Comparison of ENCODE assay signal across 9 cellular contexts in the genomic region with DNA sequence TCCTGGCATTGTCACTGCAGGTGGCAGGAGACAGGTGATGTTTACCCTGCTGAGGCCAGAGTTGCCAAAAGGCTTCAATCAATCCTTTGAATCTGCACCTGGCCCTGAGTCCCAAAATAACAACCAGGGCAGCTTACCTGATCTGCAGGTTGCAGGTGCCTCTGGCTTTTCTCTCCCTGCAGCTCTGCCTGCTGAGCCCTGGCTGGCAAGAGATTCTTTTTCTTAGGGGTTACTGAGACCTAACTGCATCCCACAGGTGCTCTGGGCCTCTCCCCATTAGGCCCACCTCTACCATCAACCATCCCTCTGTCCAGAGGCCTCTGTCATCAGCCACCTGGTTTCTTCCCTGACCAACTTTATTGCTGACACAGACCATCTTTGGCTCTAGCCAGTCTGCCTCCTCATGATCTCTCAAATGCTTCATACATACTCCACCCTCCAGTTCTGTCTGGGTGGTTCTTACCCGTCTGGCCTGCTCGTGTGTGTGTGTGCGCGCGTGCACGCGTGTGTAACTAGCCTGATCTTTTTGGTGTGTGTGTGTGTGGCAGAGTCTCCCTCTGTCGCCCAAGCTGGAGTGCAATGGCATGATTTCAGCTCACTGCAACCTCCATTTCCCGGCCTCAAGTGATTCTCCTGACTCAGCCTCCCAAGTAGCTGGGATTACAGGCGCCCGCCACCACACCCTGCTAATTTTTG. TPM values are rescaled to one million over a fixed set of nuclear protein-coding genes. Genes with fewer than 3 reads are reported as not detected.
DNase-seq lines count a peak whose midpoint lies in the region; ATAC-seq and TF ChIP-seq lines count a peak whose summit lies in the region.
"Had no signal": no experiment of that assay in that cellular context is flagged by ENCODE, and none has a peak within 500 bp of the region (broad histone marks: within the 10 kb centered on the region; RNA-seq: fewer than 3 reads in every experiment).

No MANE protein-coding gene starts in this region.

- no peak for TF ChIP-seq CTCF in right atrium auricular region (IDR thresholded peaks at IDR 0.05)
- no peak for TF ChIP-seq CTCF in RWPE2 (IDR thresholded peaks at IDR 0.05; ENCODE audit: poor library complexity, severe bottlenecking)
- no peak for TF ChIP-seq CTCF in uterus (IDR thresholded peaks at IDR 0.05)
- TF ChIP-seq CTCF in BE2C (IDR thresholded peaks at IDR 0.05; ENCODE audit: low read depth, low read length), result no peak

- H3K9me3 ChIP-seq in right atrium auricular region, result no peaks in the 10 kb centered on the region
- H3K9me3 ChIP-seq in RWPE2 (ENCODE audit: severe bottlenecking), result no peaks in the 10 kb centered on the region
- no peaks in the 10 kb centered on the region for H3K9me3 ChIP-seq in uterus
- no peaks in the 10 kb centered on the region for H3K9me3 ChIP-seq in BE2C

- H3K27ac ChIP-seq in right atrium auricular region (peak overlapping the region; percentile 64 to 98), RWPE2 (ENCODE audit: poor library complexity, severe bottlenecking) (peak overlapping the region; percentile 99), uterus (peak overlapping the region; percentile 2 to 41)
- H3K27ac ChIP-seq: SK-N-MC had no signal

- H3K4me1 ChIP-seq in right atrium auricular region, result peaks cover 5 to 91% of the 10 kb centered on the region in 2 donors
- peaks cover 88% of the 10 kb centered on the region for H3K4me1 ChIP-seq in RWPE2 (ENCODE audit: insufficient read depth, poor library complexity, severe bottlenecking)
- peaks cover 0 to 6% of the 10 kb centered on the region in 2 donors for H3K4me1 ChIP-seq in uterus
- no peaks in the 10 kb centered on the region for H3K4me1 ChIP-seq in BE2C

- H3K36me3 ChIP-seq in right atrium auricular region (peaks cover 50% of the 10 kb centered on the region), RWPE2 (ENCODE audit: low read depth) (peaks cover 92% of the 10 kb centered on the region), uterus (no peaks in the 10 kb centered on the region), BE2C (peaks cover 27% of the 10 kb centered on the region)

- no peak for TF ChIP-seq POLR2A in uterus (IDR thresholded peaks at IDR 0.05)

- DNase-seq in right atrium auricular region (ENCODE audit: low spot score) (no peak), Right ventricle myocardium inferior (ENCODE audit: missing footprints) (no peak), RWPE2 (ENCODE audit: low spot score) (peak; percentile 56), left lobe of liver (ENCODE audit: low spot score) (no peak), uterus (no peak), dermis blood vessel endothelial cell (no peak), cerebellum (ENCODE audit: low spot score) (no peak), BE2C (no peak)

- H3K4me3 ChIP-seq in right atrium auricular region, result no peak overlapping the region
- no peak overlapping the region for H3K4me3 ChIP-seq in RWPE2 (ENCODE audit: severe bottlenecking)
- no peak overlapping the region for H3K4me3 ChIP-seq in uterus
- H3K4me3 ChIP-seq in BE2C (ENCODE audit: low read depth, low read length), result no peak overlapping the region
- H3K4me3 ChIP-seq: SK-N-MC had no signal

- H3K27me3 ChIP-seq in right atrium auricular region (no peaks in the 10 kb centered on the region), RWPE2 (ENCODE audit: insufficient read depth, poor library complexity, severe bottlenecking) (no peaks in the 10 kb centered on the region), uterus (no peaks in the 10 kb centered on the region), BE2C (no peaks in the 10 kb centered on the region)

- ATAC-seq in Right ventricle myocardium inferior, result no peak
- ATAC-seq in RWPE2 (ENCODE audit: low read depth), result no peak
- peak; percentile 16 for ATAC-seq in left lobe of liver

- intact Hi-C loops in Right ventricle myocardium inferior (cut with DNase I), result no loop called here
- intact Hi-C loops in uterus (cut with DNase I; ENCODE audit: low total_unique reads), result no loop called here

RNA-seq across cellular contexts. Expression of a gene that starts 13.7 kb away (rescaled TPM):
- total RNA-seq in right atrium auricular region (10 to 100 TPM; 84.2 to 93.5 TPM), Right ventricle myocardium inferior (55.2 TPM), left lobe of liver (35.0 TPM), uterus (100 to 1,000 TPM in 1 of 4 donors, 10 to 100 TPM in 3; 35.0 to 113 (median 57.4) TPM), dermis blood vessel endothelial cell (46.1 and 62.9 TPM in 2 replicates), cerebellum (30.4 TPM)
- 101 TPM for polyA plus RNA-seq in BE2C (2012; ENCODE audit: insufficient read depth, insufficient read length, low read depth)

RNA-seq across cellular contexts. Expression of a gene that starts 30.1 kb away (rescaled TPM):
- 1 to 10 TPM in 1 of 2 donors, under 1 TPM in 1; 0.20 to 2.9 TPM for total RNA-seq in right atrium auricular region
- 1.2 TPM for total RNA-seq in Right ventricle myocardium inferior
- 2.0 TPM for total RNA-seq in left lobe of liver
- 10 to 100 TPM in 1 of 4 donors, under 1 TPM in 2, not detected in 1; 0.12 to 32.4 (median 0.59) TPM for total RNA-seq in uterus
- total RNA-seq in dermis blood vessel endothelial cell, result 16.5 and 81.7 TPM in 2 replicates
- 15.4 TPM for total RNA-seq in cerebellum
- 13.8 TPM for polyA plus RNA-seq in BE2C (2012; ENCODE audit: insufficient read depth, insufficient read length, low read depth)

Comparison
In these comparisons a context has a peak if more than half of its experiments do, and no peak if none do; other contexts are left out.
1. H3K27ac ChIP-seq: peak in every context shown above with its lines; median percentile 99 in RWPE2; 81 in right atrium auricular region; 22 in uterus.